Comparison of ENCODE assay signal across 25 cellular contexts in genomic region chr11:116111546-116111945, GRCh38.
"Had no signal": no experiment of that assay in that cellular context is flagged by ENCODE, and none has a peak within 500 bp of the region (broad histone marks: within the 10 kb centered on the region; RNA-seq: fewer than 3 reads in every experiment).

No MANE protein-coding gene starts in this region.

- H3K27ac Mint-ChIP-seq: memory B cell, natural killer cell had no signal

- H3K27ac ChIP-seq: esophagus muscularis mucosa, foreskin keratinocyte, gastroesophageal sphincter, heart left ventricle, hepatocyte, ovary, psoas muscle, suprapubic skin, transverse colon, upper lobe of right lung, uterus had no signal

- H3K36me3 Mint-ChIP-seq: memory B cell had no signal

- H3K27me3 ChIP-seq: gastroesophageal sphincter, heart left ventricle, hepatocyte, ovary, suprapubic skin, transverse colon, upper lobe of right lung, uterus had no signal

- H3K4me1 ChIP-seq: esophagus muscularis mucosa, foreskin keratinocyte, gastroesophageal sphincter, psoas muscle, transverse colon, upper lobe of right lung, uterus had no signal

- H3K4me1 Mint-ChIP-seq: memory B cell; natural killer cell; stimulated activated naive CD8-positive, alpha-beta T cell treated with anti-CD3 and anti-CD28 coated beads, Interleukin-15, amount 100 ng/mL, for 72 hours had no signal

- DNase-seq: cerebellar nuclear complex; dermis blood vessel endothelial cell; foreskin keratinocyte; heart left ventricle; kidney glomerular epithelial cell; left colon; natural killer cell; ovary; psoas muscle; right cardiac atrium; stimulated activated CD4-positive, alpha-beta T cell treated with anti-CD3 and anti-CD28 coated beads, Interleukin-15, amount 100 ng/mL, for 24 hours; stimulated activated CD4-positive, alpha-beta T cell treated with anti-CD3 and anti-CD28 coated beads, Interleukin-4, amount 100 ng/mL, for 1 hour; stimulated activated CD8-positive, alpha-beta memory T cell treated with anti-CD3 and anti-CD28 coated beads, Interleukin-4, amount 100 ng/mL, for 48 hours; stimulated activated naive CD4-positive, alpha-beta T cell; stimulated activated naive CD8-positive, alpha-beta T cell treated with anti-CD3 and anti-CD28 coated beads, Interleukin-15, amount 100 ng/mL, for 72 hours; transverse colon; upper lobe of right lung; uterus had no signal

- H3K4me3 Mint-ChIP-seq: memory B cell; natural killer cell; stimulated activated naive CD8-positive, alpha-beta T cell treated with anti-CD3 and anti-CD28 coated beads, Interleukin-15, amount 100 ng/mL, for 72 hours had no signal

- H3K36me3 ChIP-seq: esophagus muscularis mucosa, gastroesophageal sphincter, heart left ventricle, ovary, suprapubic skin, transverse colon, upper lobe of right lung, uterus had no signal

- ATAC-seq: foreskin keratinocyte; gastroesophageal sphincter; heart left ventricle; left colon; natural killer cell; psoas muscle; right cardiac atrium; stimulated activated naive CD8-positive, alpha-beta T cell treated with anti-CD3 and anti-CD28 coated beads, Interleukin-15, amount 100 ng/mL, for 72 hours; upper lobe of right lung had no signal

- H3K4me3 ChIP-seq: esophagus muscularis mucosa, gastroesophageal sphincter, heart left ventricle, hepatocyte, lung, ovary, psoas muscle, skin epidermis, suprapubic skin, transverse colon, upper lobe of right lung, uterus had no signal

- H3K9me3 ChIP-seq: ovary, psoas muscle, suprapubic skin, upper lobe of right lung, uterus had no signal
